ENCODE assay signal across 23 cellular contexts in genomic region chr21:36427502-36427901, GRCh38. TPM values are rescaled to one million over a fixed set of nuclear protein-coding genes. Genes with fewer than 3 reads are reported as not detected.
A peak's percentile ranks its signal among the peaks of the same experiment; 100 is the strongest.
DNase-seq lines count a peak whose midpoint lies in the region; ATAC-seq and TF ChIP-seq lines count a peak whose summit lies in the region.
"Had no signal": no experiment of that assay in that cellular context is flagged by ENCODE, and none has a peak within 500 bp of the region (broad histone marks: within the 10 kb centered on the region; RNA-seq: fewer than 3 reads in every experiment).

No MANE protein-coding gene starts in this region.

- CTCF ChIA-PET in RWPE1 (lab: Yijun Ruan, JAX) = interaction anchor here (0.6 kb wide), 1 partner anchor 119 kb away, joined by 3 read pairs; no protein-coding TSS in a partner anchor
- CTCF ChIA-PET in SK-N-SH (lab: Yijun Ruan, JAX) = no interaction called here

- no peak for TF ChIP-seq EP300 in SK-N-SH (IDR thresholded peaks at IDR 0.05; ENCODE audit: borderline replicate concordance in 1 of 2, low read depth in 1 of 2, low read length in 1 of 2)

- peaks cover 2% of the 10 kb centered on the region for H3K79me1 ChIP-seq in mesenchymal stem cell (replicated peaks; ENCODE audit: low read length, poor library complexity, severe bottlenecking)

- H3K4me3 ChIP-seq in mesenchymal stem cell (ENCODE audit: insufficient read depth in 1 of 2, low read depth in 1 of 2, low read length in 2 of 2) (no peak overlapping the region), SK-N-SH (ENCODE audit: low read depth in 2 of 2, low read length in 1 of 2) (no peak overlapping the region)
- H3K4me3 ChIP-seq: GM23338 had no signal

- H3K36me3 ChIP-seq in mesenchymal stem cell (ENCODE audit: control insufficient read depth in 1 of 2, insufficient read depth in 2 of 2, low read depth in 1 of 2, low read length in 2 of 2) = no peaks in the 10 kb centered on the region
- H3K36me3 ChIP-seq in SK-N-SH (replicated peaks in 1 of 2; ENCODE audit: control insufficient read depth in 1 of 2, insufficient read depth in 2 of 2, low read length in 1 of 2) = no peaks in the 10 kb centered on the region

- H3K4me1 ChIP-seq in mesenchymal stem cell (ENCODE audit: control insufficient read depth, insufficient read depth, low read depth, low read length) (peaks cover 30% of the 10 kb centered on the region), SK-N-SH (ENCODE audit: control insufficient read depth in 1 of 2, insufficient read depth in 2 of 2, low read depth in 1 of 2, low read length in 1 of 2) (peaks cover 6 to 9% of the 10 kb centered on the region in 2 experiments; a peak in 2 of 4 replicates)

- peaks cover 31 to 50% of the 10 kb centered on the region in 2 donors for H3K4me1 Mint-ChIP-seq in natural killer cell
- H3K4me1 Mint-ChIP-seq in natural killer cell treated with Interleukin-12 subunit alpha and Interleukin-12 subunit beta and Interleukin-15 and Interleukin-18, amount 100 ng/mL, for 72 hours (ENCODE audit: low read depth in 2 of 2) = peaks cover 16 to 34% of the 10 kb centered on the region in 2 donors
- H3K4me1 Mint-ChIP-seq in activated T-cell treated with anti-CD3 and anti-CD28 coated beads, Interleukin-2, amount 50 U/mL, for 4 hours (ENCODE audit: low read depth) = peaks cover 17% of the 10 kb centered on the region
- H3K4me1 Mint-ChIP-seq in effector memory CD8-positive, alpha-beta T cell (ENCODE audit: low read depth in 2 of 2) = peaks cover 13 to 14% of the 10 kb centered on the region in 2 donors

- H3K9me2 ChIP-seq in SK-N-SH = no peaks in the 10 kb centered on the region

- H3K4ac ChIP-seq in mesenchymal stem cell (ENCODE audit: low read depth in 1 of 2, low read length in 2 of 2) = no peak overlapping the region

- H3K23ac ChIP-seq in mesenchymal stem cell (ENCODE audit: low read length in 2 of 2) = no peak overlapping the region

- no peak overlapping the region for H4K8ac ChIP-seq in mesenchymal stem cell (ENCODE audit: low read length)

- peak overlapping the region; percentile 26 for H2AK5ac ChIP-seq in mesenchymal stem cell (ENCODE audit: low read length, severe bottlenecking)

- no peak overlapping the region for H2BK12ac ChIP-seq in mesenchymal stem cell (ENCODE audit: low read length in 2 of 2)

- H3K27me3 Mint-ChIP-seq in natural killer cell (ENCODE audit: low read depth in 2 of 2) = peaks cover 0 to 3% of the 10 kb centered on the region in 2 donors
- peaks cover 4 to 5% of the 10 kb centered on the region in 2 donors for H3K27me3 Mint-ChIP-seq in natural killer cell treated with Interleukin-12 subunit alpha and Interleukin-12 subunit beta and Interleukin-15 and Interleukin-18, amount 100 ng/mL, for 72 hours
- H3K27me3 Mint-ChIP-seq in activated T-cell treated with anti-CD3 and anti-CD28 coated beads, Interleukin-2, amount 50 U/mL, for 4 hours (ENCODE audit: low read depth) = peaks cover 12% of the 10 kb centered on the region
- H3K27me3 Mint-ChIP-seq in effector memory CD8-positive, alpha-beta T cell = peaks cover 5 to 7% of the 10 kb centered on the region in 2 donors

- ATAC-seq in natural killer cell = no peak
- no peak for ATAC-seq in natural killer cell treated with Interleukin-12 subunit alpha and Interleukin-12 subunit beta and Interleukin-15 and Interleukin-18, amount 100 ng/mL, for 72 hours
- no peak for ATAC-seq in activated T-cell treated with anti-CD3 and anti-CD28 coated beads, Interleukin-2, amount 50 U/mL, for 4 hours
- no peak for ATAC-seq in effector memory CD8-positive, alpha-beta T cell (replicated peaks)
- ATAC-seq: GM23338, HCT116 had no signal

- H3K9me3 Mint-ChIP-seq in natural killer cell = no peaks in the 10 kb centered on the region
- no peaks in the 10 kb centered on the region for H3K9me3 Mint-ChIP-seq in natural killer cell treated with Interleukin-12 subunit alpha and Interleukin-12 subunit beta and Interleukin-15 and Interleukin-18, amount 100 ng/mL, for 72 hours
- no peaks in the 10 kb centered on the region for H3K9me3 Mint-ChIP-seq in activated T-cell treated with anti-CD3 and anti-CD28 coated beads, Interleukin-2, amount 50 U/mL, for 4 hours
- no peaks in the 10 kb centered on the region for H3K9me3 Mint-ChIP-seq in effector memory CD8-positive, alpha-beta T cell
- H3K9me3 Mint-ChIP-seq: CD4-positive, alpha-beta memory T cell; GM23338; H9; HFFc6 had no signal

- no peak overlapping the region for H2BK5ac ChIP-seq in mesenchymal stem cell (ENCODE audit: low read depth, low read length, poor library complexity, severe bottlenecking)

- DNase-seq in natural killer cell (no peak), RWPE1 (ENCODE audit: low spot score) (no peak), mesenchymal stem cell (no peak), SK-N-SH (no peak)
- no peak for DNase-seq in natural killer cell treated with Interleukin-12 subunit alpha and Interleukin-12 subunit beta and Interleukin-15 and Interleukin-18, amount 100 ng/mL, for 72 hours (ENCODE audit: low spot score)
- no peak for DNase-seq in activated T-cell treated with anti-CD3 and anti-CD28 coated beads, Interleukin-2, amount 50 U/mL, for 4 hours
- DNase-seq in effector memory CD8-positive, alpha-beta T cell = no peak
- DNase-seq: C1 segment of cervical spinal cord; Calu3; CD4-positive, alpha-beta memory T cell; COR-L47; DMS53; DMS79 treated with DMSO at 0.1 percent for 48 hours; GF-D8; H9; HFFc6 had no signal

- no peak overlapping the region for H3K18ac ChIP-seq in mesenchymal stem cell (ENCODE audit: low read depth in 1 of 2, low read length in 2 of 2)

- no peak overlapping the region for H3K9ac ChIP-seq in mesenchymal stem cell (ENCODE audit: low read length)
- H3K9ac ChIP-seq in SK-N-SH = no peak overlapping the region

- intact Hi-C loops in natural killer cell (cut with micrococcal nuclease) = no loop called here

- no peak for TF ChIP-seq CTCF in natural killer cell (IDR thresholded peaks at IDR 0.05)
- no peak for TF ChIP-seq CTCF in RWPE1 (conservative IDR thresholded peaks at IDR 0.05; ENCODE audit: low read depth)
- TF ChIP-seq CTCF in SK-N-SH (IDR thresholded peaks at IDR 0.05) = no peak

- no peak overlapping the region for H3K14ac ChIP-seq in mesenchymal stem cell (ENCODE audit: low read length in 2 of 2)

- no peak overlapping the region for H4K91ac ChIP-seq in mesenchymal stem cell (ENCODE audit: low read length)

- H2BK120ac ChIP-seq in mesenchymal stem cell (ENCODE audit: low read depth, low read length) = no peak overlapping the region

- H3K27me3 ChIP-seq in mesenchymal stem cell (ENCODE audit: control insufficient read depth in 1 of 2, insufficient read depth in 1 of 2, low read length in 2 of 2) (no peaks in the 10 kb centered on the region), SK-N-SH (ENCODE audit: insufficient read depth) (no peaks in the 10 kb centered on the region)

- TF ChIP-seq RAD21 in SK-N-SH (IDR thresholded peaks at IDR 0.05; ENCODE audit: low read length) = no peak

- peaks cover 12% of the 10 kb centered on the region for H3F3A ChIP-seq in SK-N-SH (replicated peaks; ENCODE audit: insufficient read depth)

- H3K36me3 Mint-ChIP-seq in natural killer cell = no peaks in the 10 kb centered on the region
- no peaks in the 10 kb centered on the region for H3K36me3 Mint-ChIP-seq in natural killer cell treated with Interleukin-12 subunit alpha and Interleukin-12 subunit beta and Interleukin-15 and Interleukin-18, amount 100 ng/mL, for 72 hours
- H3K36me3 Mint-ChIP-seq in activated T-cell treated with anti-CD3 and anti-CD28 coated beads, Interleukin-2, amount 50 U/mL, for 4 hours (ENCODE audit: insufficient read depth) = no peaks in the 10 kb centered on the region
- H3K36me3 Mint-ChIP-seq in effector memory CD8-positive, alpha-beta T cell (ENCODE audit: insufficient read depth) = peaks cover 3% of the 10 kb centered on the region
- H3K36me3 Mint-ChIP-seq: CD4-positive, alpha-beta memory T cell had no signal

- no peak overlapping the region for H2AFZ ChIP-seq in mesenchymal stem cell (ENCODE audit: low read depth, low read length)
- no peak overlapping the region for H2AFZ ChIP-seq in SK-N-SH (ENCODE audit: low read depth)
- H2AFZ ChIP-seq: GM23338 had no signal

- H3K9me3 ChIP-seq in mesenchymal stem cell (ENCODE audit: control insufficient read depth, low read length) (no peaks in the 10 kb centered on the region), SK-N-SH (no peaks in the 10 kb centered on the region)

- WGBS in mesenchymal stem cell = 100% methylated on average over 4 of the region's 4 CpGs
- 100% methylated on average over 4 of the region's 4 CpGs for WGBS in SK-N-SH (ENCODE audit: low lambda C conversion rate)

- POLR2A ChIA-PET in RWPE1 (lab: Yijun Ruan, JAX; ENCODE audit: low non-redundant PET) (no interaction called here), SK-N-SH (lab: Yijun Ruan, JAX) (no interaction called here)

- H3K4me2 ChIP-seq in mesenchymal stem cell (ENCODE audit: low read length, poor library complexity, severe bottlenecking) (no peak overlapping the region), SK-N-SH (no peak overlapping the region)
- H3K4me2 ChIP-seq: GM23338 had no signal

- no peak overlapping the region for H2BK15ac ChIP-seq in mesenchymal stem cell (ENCODE audit: low read depth, poor library complexity, severe bottlenecking)

- peaks cover 9% of the 10 kb centered on the region; the same call in 1 of the 2 replicates for H3K79me2 ChIP-seq in SK-N-SH (ENCODE audit: insufficient read depth)

- H3K4me3 Mint-ChIP-seq in natural killer cell = peak overlapping the region; percentile 49
- H3K4me3 Mint-ChIP-seq in natural killer cell treated with Interleukin-12 subunit alpha and Interleukin-12 subunit beta and Interleukin-15 and Interleukin-18, amount 100 ng/mL, for 72 hours = no peak overlapping the region
- no peak overlapping the region for H3K4me3 Mint-ChIP-seq in activated T-cell treated with anti-CD3 and anti-CD28 coated beads, Interleukin-2, amount 50 U/mL, for 4 hours
- no peak overlapping the region for H3K4me3 Mint-ChIP-seq in effector memory CD8-positive, alpha-beta T cell
- H3K4me3 Mint-ChIP-seq: CD4-positive, alpha-beta memory T cell; GM23338; H9; HFFc6 had no signal

- peak overlapping the region; percentile 98 for H3K27ac ChIP-seq in RWPE1
- H3K27ac ChIP-seq in mesenchymal stem cell (ENCODE audit: low read length, poor library complexity, severe bottlenecking) = no peak overlapping the region
- H3K27ac ChIP-seq in SK-N-SH (ENCODE audit: low read depth in 2 of 2, low read length in 1 of 2) = no peak overlapping the region

- H4K20me1 ChIP-seq in SK-N-SH (ENCODE audit: insufficient read depth) = no peaks in the 10 kb centered on the region

- peak overlapping the region in 1 of 2 donors; percentile 44 for H3K27ac Mint-ChIP-seq in natural killer cell
- H3K27ac Mint-ChIP-seq in natural killer cell treated with Interleukin-12 subunit alpha and Interleukin-12 subunit beta and Interleukin-15 and Interleukin-18, amount 100 ng/mL, for 72 hours = no peak overlapping the region
- no peak overlapping the region for H3K27ac Mint-ChIP-seq in effector memory CD8-positive, alpha-beta T cell
- H3K27ac Mint-ChIP-seq: CD4-positive, alpha-beta memory T cell; GM23338; H9; HFFc6 had no signal

RNA-seq across cellular contexts. Expression of gene CHAF1B, which starts 42.3 kb away (rescaled TPM):
- total RNA-seq in natural killer cell = 1 to 10 TPM; 7.6 to 7.9 (median 7.7) TPM
- 10 to 100 TPM; 20.2 to 38.0 TPM for total RNA-seq in natural killer cell treated with Interleukin-12 subunit alpha and Interleukin-12 subunit beta and Interleukin-15 and Interleukin-18, amount 100 ng/mL, for 72 hours
- polyA plus RNA-seq in mesenchymal stem cell (2013, experiment 1 of 2) = 2.4 TPM
- polyA plus RNA-seq in mesenchymal stem cell (2013, experiment 2 of 2) = 2.4 TPM
- total RNA-seq in activated T-cell treated with anti-CD3 and anti-CD28 coated beads, Interleukin-2, amount 50 U/mL, for 4 hours = 10 to 100 TPM; 23.1 to 30.0 (median 25.6) TPM
- 5.6 and 6.8 TPM in 2 replicates for polyA plus RNA-seq in SK-N-SH (2012; rRNA removed)
- 6.0 and 6.2 TPM in 2 replicates for polyA plus RNA-seq in SK-N-SH (2012; cell fraction: cytosol; rRNA removed)
- polyA plus RNA-seq in SK-N-SH (2012; cell fraction: nucleus; rRNA removed) = 4.0 and 5.1 TPM in 2 replicates

RNA-seq across cellular contexts. Expression of gene CLDN14, which starts 52.4 kb away (rescaled TPM):
- total RNA-seq in natural killer cell = not detected
- total RNA-seq in natural killer cell treated with Interleukin-12 subunit alpha and Interleukin-12 subunit beta and Interleukin-15 and Interleukin-18, amount 100 ng/mL, for 72 hours = not detected
- polyA plus RNA-seq in mesenchymal stem cell (2013, experiment 1 of 2) = not detected
- polyA plus RNA-seq in mesenchymal stem cell (2013, experiment 2 of 2) = not detected
- not detected for total RNA-seq in activated T-cell treated with anti-CD3 and anti-CD28 coated beads, Interleukin-2, amount 50 U/mL, for 4 hours
- not detected in 2 replicates for polyA plus RNA-seq in SK-N-SH (2012; rRNA removed)
- polyA plus RNA-seq in SK-N-SH (2012; cell fraction: cytosol; rRNA removed) = not detected in 2 replicates
- polyA plus RNA-seq in SK-N-SH (2012; cell fraction: nucleus; rRNA removed) = not detected in 2 replicates
- total RNA-seq: A172; A673; Calu3; CD4-positive, alpha-beta memory T cell; G401; GM23338; H4; H9 had no signal
- polyA plus RNA-seq: BJ; CD4-positive, alpha-beta memory T cell; GM23338 had no signal
